ENCODE assay signal across 1 cellular context in genomic region chr3:151276038-151277027, GRCh38.
TF ChIP-seq lines count a peak whose summit lies in the region.

No MANE protein-coding gene starts in this region.

TF ChIP-seq in HepG2, 621 proteins besides CTCF, POLR2A, EP300 and RAD21:
- TF ChIP-seq CCAR2 (optimal IDR thresholded peaks at IDR 0.05; ENCODE audit: low read depth, low read length) (no peak), TP53 (CRISPR knock-in tag; conservative IDR thresholded peaks at IDR 0.05) (no peak), ZNF205 (CRISPR knock-in tag; IDR thresholded peaks at IDR 0.05) (no peak), FOXO4 (CRISPR knock-in tag; conservative IDR thresholded peaks at IDR 0.05) (no peak), ARID2 (CRISPR knock-in tag; IDR thresholded peaks at IDR 0.05; ENCODE audit: borderline replicate concordance) (no peak)
